ENCODE assay signal across 10 cellular contexts in genomic region chr15:60428935-60429334, GRCh38.
"Had no signal": no experiment of that assay in that cellular context is flagged by ENCODE, and none has a peak within 500 bp of the region (broad histone marks: within the 10 kb centered on the region; RNA-seq: fewer than 3 reads in every experiment).

No MANE protein-coding gene starts in this region.

- H3K4me1 Mint-ChIP-seq: IgD-negative memory B cell had no signal

- DNase-seq: GM23248, GOT3, H7, HFFc6, KBM-7 had no signal

- H3K4me3 ChIP-seq: GM23248, HAP-1 had no signal

- H3K4me3 Mint-ChIP-seq: HFFc6, IgD-negative memory B cell had no signal

- H3K9me3 Mint-ChIP-seq: HFFc6, IgD-negative memory B cell had no signal

- H3K4me1 ChIP-seq: HAP-1 had no signal

- H3K27ac ChIP-seq: GM23248, HL-60 had no signal

- H3K27ac Mint-ChIP-seq: IgD-negative memory B cell had no signal

- H3K27me3 Mint-ChIP-seq: IgD-negative memory B cell had no signal

- FAIRE-seq: HepG2 had no signal

- ATAC-seq: HCT116, HepG2 had no signal

- H3K9me3 ChIP-seq: HAP-1 had no signal
